In genomic region chr15:40104865-40105516, GRCh38 we compare ENCODE assay signal across 8 cellular contexts. TPM values are rescaled to one million over a fixed set of nuclear protein-coding genes. Genes with fewer than 3 reads are reported as not detected.
A peak's percentile ranks its signal among the peaks of the same experiment; 100 is the strongest.
DNase-seq lines count a peak whose midpoint lies in the region; ATAC-seq, FAIRE-seq and TF ChIP-seq lines count a peak whose summit lies in the region.

No MANE protein-coding gene starts in this region.

- no peaks in the 10 kb centered on the region for H3K27me3 ChIP-seq in MM.1S (replicated peaks; ENCODE audit: insufficient read depth, low read length)
- no peaks in the 10 kb centered on the region for H3K27me3 ChIP-seq in foreskin keratinocyte
- H3K27me3 ChIP-seq in neuronal stem cell (ENCODE audit: control insufficient read depth in 3 of 3, insufficient read depth in 3 of 3, low read depth in 1 of 3, low read length in 3 of 3), result peaks cover 0 to 9% (median 0%) of the 10 kb centered on the region in 3 experiments
- no peaks in the 10 kb centered on the region for H3K27me3 ChIP-seq in stomach smooth muscle (ENCODE audit: control insufficient read depth in 1 of 2, insufficient read depth in 2 of 2, low read length in 2 of 2)

- DNase-seq in AG08396 (ENCODE audit: low spot score) (peak; percentile 85), GM19239 (ENCODE audit: insufficient read length, low spot score) (peak; percentile 80), MM.1S (peak; percentile 76), SHP77 treated with DMSO at 0.1 percent for 48 hours (lab: John Stamatoyannopoulos, UW) (peak; percentile 76), activated gamma-delta T cell (lab: John Stamatoyannopoulos, UW) (peak; percentile 20), foreskin keratinocyte (peak in 1 of 2 donors; percentile 68), neuronal stem cell (ENCODE audit: low spot score) (no peak)

- peak; percentile 86 for FAIRE-seq in GM19239 (lab: Jason Lieb, UNC)

- no peak overlapping the region for H3K14ac ChIP-seq in neuronal stem cell (ENCODE audit: low read length)

- H3K4me1 ChIP-seq in MM.1S (ENCODE audit: low read length) (peaks cover 79% of the 10 kb centered on the region), foreskin keratinocyte (peaks cover 22% of the 10 kb centered on the region), neuronal stem cell (ENCODE audit: control insufficient read depth in 2 of 2, insufficient read depth in 1 of 2, low read depth in 1 of 2, low read length in 2 of 2) (peaks cover 28 to 52% of the 10 kb centered on the region in 2 donors), stomach smooth muscle (ENCODE audit: control insufficient read depth, insufficient read depth, low read length) (peaks cover 88% of the 10 kb centered on the region)

- no peak overlapping the region for H4K91ac ChIP-seq in neuronal stem cell (ENCODE audit: low read depth, low read length, poor library complexity)

- no peak overlapping the region for H3K4ac ChIP-seq in neuronal stem cell (ENCODE audit: low read length)

- H4K20me1 ChIP-seq in MM.1S (ENCODE audit: insufficient read depth, low read length), result no peaks in the 10 kb centered on the region

- H2BK5ac ChIP-seq in neuronal stem cell (ENCODE audit: low read length), result peak overlapping the region; percentile 40

- H3K9me3 ChIP-seq in MM.1S (replicated peaks; ENCODE audit: insufficient read depth, low read length) (no peaks in the 10 kb centered on the region), neuronal stem cell (replicated peaks in 1 of 2; ENCODE audit: control insufficient read depth in 2 of 2, insufficient read depth in 1 of 2, low read depth in 1 of 2, low read length in 2 of 2) (no peaks in the 10 kb centered on the region), stomach smooth muscle (ENCODE audit: control insufficient read depth in 2 of 2, low read length in 2 of 2) (no peaks in the 10 kb centered on the region)

- no peak overlapping the region for H2BK120ac ChIP-seq in neuronal stem cell (ENCODE audit: low read depth, low read length)

- no CpG with 5 or more reads among the region's 16 CpGs for WGBS in neuronal stem cell (ENCODE audit: extremely low coverage in 2 of 2, insufficient read length in 2 of 2, insufficient replicate concordance in 1 of 2), 2 donors

- H3K18ac ChIP-seq in neuronal stem cell (ENCODE audit: low read length), result peak overlapping the region; percentile 15

- H3K4me2 ChIP-seq in MM.1S (ENCODE audit: low read depth, low read length), result peak overlapping the region; percentile 87
- H3K4me2 ChIP-seq in neuronal stem cell (ENCODE audit: insufficient read depth, low read length, poor library complexity, severe bottlenecking), result no peak overlapping the region

- H2AK5ac ChIP-seq in neuronal stem cell (ENCODE audit: low read depth, low read length), result peak overlapping the region; percentile 43

- H2BK15ac ChIP-seq in neuronal stem cell (ENCODE audit: low read length), result no peak overlapping the region

- ATAC-seq in foreskin keratinocyte, result peak; percentile 42

- H3K79me1 ChIP-seq in neuronal stem cell (ENCODE audit: low read depth, low read length), result no peaks in the 10 kb centered on the region

- peaks cover 59% of the 10 kb centered on the region for H3F3A ChIP-seq in MM.1S (ENCODE audit: insufficient read depth, low read length)

- no peak overlapping the region for H4K8ac ChIP-seq in neuronal stem cell (ENCODE audit: low read depth, low read length)

- no peak overlapping the region for H2BK12ac ChIP-seq in neuronal stem cell (ENCODE audit: low read length)

- TF ChIP-seq CTCF in MM.1S (IDR thresholded peaks at IDR 0.05; ENCODE audit: low read length), result peak; percentile 93
- peak; percentile 95 for TF ChIP-seq CTCF in foreskin keratinocyte (conservative IDR thresholded peaks at IDR 0.05)

- H3K9ac ChIP-seq in MM.1S (ENCODE audit: low read length) (peak overlapping the region; percentile 83), neuronal stem cell (ENCODE audit: low read depth, low read length, poor library complexity) (no peak overlapping the region), stomach smooth muscle (ENCODE audit: low read length in 2 of 2) (peak overlapping the region; percentile 40 to 51)

- no peaks in the 10 kb centered on the region for H3K9me2 ChIP-seq in MM.1S (replicated peaks; ENCODE audit: insufficient read depth, low read length)

- H3K36me3 ChIP-seq in MM.1S (replicated peaks; ENCODE audit: insufficient read depth, low read length) (no peaks in the 10 kb centered on the region), neuronal stem cell (replicated peaks in 1 of 2; ENCODE audit: control insufficient read depth in 2 of 2, insufficient read depth in 2 of 2, low read length in 2 of 2) (peaks cover 2 to 8% of the 10 kb centered on the region in 2 donors), stomach smooth muscle (ENCODE audit: control insufficient read depth in 2 of 2, insufficient read depth in 2 of 2, low read length in 2 of 2) (no peaks in the 10 kb centered on the region)

- H3K4me3 ChIP-seq in MM.1S (ENCODE audit: low read length), result peak overlapping the region; percentile 76
- no peak overlapping the region for H3K4me3 ChIP-seq in neuronal stem cell (ENCODE audit: low read length in 2 of 2)
- peak overlapping the region; percentile 33 to 59 for H3K4me3 ChIP-seq in stomach smooth muscle (ENCODE audit: low read length in 2 of 2)

- H3K79me2 ChIP-seq in MM.1S (ENCODE audit: low read length), result peaks cover 68% of the 10 kb centered on the region

- peak overlapping the region; percentile 46 for H2AFZ ChIP-seq in MM.1S (ENCODE audit: low read length)
- peak overlapping the region; percentile 72 for H2AFZ ChIP-seq in neuronal stem cell (ENCODE audit: low read length)

- no peak overlapping the region for H3K23ac ChIP-seq in neuronal stem cell (ENCODE audit: low read depth, low read length, poor library complexity)

- H3K27ac ChIP-seq in MM.1S (ENCODE audit: low read length) (peak overlapping the region; percentile 85), foreskin keratinocyte (no peak overlapping the region), neuronal stem cell (replicated peaks; ENCODE audit: low read length) (no peak overlapping the region), stomach smooth muscle (ENCODE audit: low read length) (peak overlapping the region; percentile 89)

RNA-seq across cellular contexts. Expression of gene BMF, which starts 3.7 kb away (rescaled TPM):
- 0.07 and 0.34 TPM in 2 replicates for total RNA-seq in foreskin keratinocyte
- 0.07 and 0.22 TPM in 2 replicates for polyA plus RNA-seq in foreskin keratinocyte
- 6.6 TPM for polyA plus RNA-seq in neuronal stem cell (2013, experiment 1 of 2)
- 6.6 TPM for polyA plus RNA-seq in neuronal stem cell (2013, experiment 2 of 2)

RNA-seq across cellular contexts. Expression of gene BUB1B, which starts 55.9 kb away (rescaled TPM):
- 34.8 and 45.9 TPM in 2 replicates for total RNA-seq in foreskin keratinocyte
- 19.3 and 24.4 TPM in 2 replicates for polyA plus RNA-seq in foreskin keratinocyte
- polyA plus RNA-seq in neuronal stem cell (2013, experiment 1 of 2), result 55.5 TPM
- polyA plus RNA-seq in neuronal stem cell (2013, experiment 2 of 2), result 55.2 TPM

Comparison
In these comparisons a context has a peak if more than half of its experiments do, and no peak if none do; other contexts are left out.
1. H3K27ac ChIP-seq: peak in MM.1S (single experiment) and stomach smooth muscle (single experiment); none in foreskin keratinocyte (single experiment) and neuronal stem cell (single experiment).
2. H3K4me3 ChIP-seq: peak in MM.1S (single experiment) and stomach smooth muscle (2 of 2); none in neuronal stem cell (0 of 2).